In the genomic region with DNA sequence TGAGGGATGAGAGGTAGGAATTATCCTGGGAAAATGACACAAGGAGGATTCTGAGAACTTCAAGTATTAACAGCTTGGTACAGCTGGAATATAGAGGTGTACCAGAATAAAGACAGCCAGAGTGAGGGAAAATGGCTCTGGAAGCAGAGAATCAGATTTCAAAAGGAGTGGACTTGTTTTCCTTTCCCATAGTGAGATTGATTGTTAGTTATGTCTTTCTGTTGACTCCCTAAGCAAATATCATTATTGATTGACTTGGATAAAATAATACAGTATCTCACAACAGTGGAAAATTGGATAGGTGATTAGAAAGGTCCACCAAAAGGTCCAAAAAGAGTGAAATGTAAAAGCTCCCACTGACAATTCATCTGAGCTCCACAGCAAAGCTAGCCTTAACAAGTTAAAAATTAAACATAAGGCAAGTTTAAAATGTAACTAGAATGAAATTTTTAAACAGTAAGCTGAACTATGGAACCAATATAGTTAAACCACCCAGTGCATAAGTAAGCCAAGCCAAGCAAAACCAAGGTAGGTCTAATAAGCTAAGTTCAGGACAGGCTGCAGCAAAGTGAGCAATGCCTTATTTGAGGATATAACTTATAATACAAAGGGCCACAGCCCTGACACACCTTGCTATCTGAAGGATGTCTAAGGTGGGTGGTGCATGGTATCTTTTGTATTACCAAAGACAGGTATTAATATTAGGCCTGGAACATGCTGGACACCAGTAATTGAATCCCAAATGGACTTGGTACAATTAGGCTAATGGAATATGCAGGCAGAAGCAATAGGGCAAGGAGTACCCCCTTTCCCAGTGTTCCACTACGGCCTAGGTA, we compare ENCODE assay signal across 1 cellular context.
A peak's percentile ranks its signal among the peaks of the same experiment; 100 is the strongest.
TF ChIP-seq lines count a peak whose summit lies in the region.

No MANE protein-coding gene starts in this region.

TF ChIP-seq in liver, 16 proteins besides CTCF, POLR2A, EP300 and RAD21 (continued from another document):
- TF ChIP-seq MAX (IDR thresholded peaks at IDR 0.05) (peak; percentile 24), HNF4A (conservative IDR thresholded peaks at IDR 0.05) (peak; percentile 73 to 84), SP1 (IDR thresholded peaks at IDR 0.05) (peak; percentile 69), FOXA1 (IDR thresholded peaks at IDR 0.05) (no peak), FOXA2 (IDR thresholded peaks at IDR 0.05) (no peak), JUND (IDR thresholded peaks at IDR 0.05) (peak; percentile 22 to 38), TAF1 (conservative IDR thresholded peaks at IDR 0.05) (peak; percentile 67)
- TF ChIP-seq, protein P1, sequence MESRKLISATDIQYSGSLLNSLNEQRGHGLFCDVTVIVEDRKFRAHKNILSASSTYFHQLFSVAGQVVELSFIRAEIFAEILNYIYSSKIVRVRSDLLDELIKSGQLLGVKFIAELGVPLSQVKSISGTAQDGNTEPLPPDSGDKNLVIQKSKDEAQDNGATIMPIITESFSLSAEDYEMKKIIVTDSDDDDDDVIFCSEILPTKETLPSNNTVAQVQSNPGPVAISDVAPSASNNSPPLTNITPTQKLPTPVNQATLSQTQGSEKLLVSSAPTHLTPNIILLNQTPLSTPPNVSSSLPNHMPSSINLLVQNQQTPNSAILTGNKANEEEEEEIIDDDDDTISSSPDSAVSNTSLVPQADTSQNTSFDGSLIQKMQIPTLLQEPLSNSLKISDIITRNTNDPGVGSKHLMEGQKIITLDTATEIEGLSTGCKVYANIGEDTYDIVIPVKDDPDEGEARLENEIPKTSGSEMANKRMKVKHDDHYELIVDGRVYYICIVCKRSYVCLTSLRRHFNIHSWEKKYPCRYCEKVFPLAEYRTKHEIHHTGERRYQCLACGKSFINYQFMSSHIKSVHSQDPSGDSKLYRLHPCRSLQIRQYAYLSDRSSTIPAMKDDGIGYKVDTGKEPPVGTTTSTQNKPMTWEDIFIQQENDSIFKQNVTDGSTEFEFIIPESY (IDR thresholded peaks at IDR 0.05) = no peak
- TF ChIP-seq, protein P2, sequence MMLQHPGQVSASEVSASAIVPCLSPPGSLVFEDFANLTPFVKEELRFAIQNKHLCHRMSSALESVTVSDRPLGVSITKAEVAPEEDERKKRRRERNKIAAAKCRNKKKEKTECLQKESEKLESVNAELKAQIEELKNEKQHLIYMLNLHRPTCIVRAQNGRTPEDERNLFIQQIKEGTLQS (IDR thresholded peaks at IDR 0.05) = no peak
- TF ChIP-seq, protein P3, sequence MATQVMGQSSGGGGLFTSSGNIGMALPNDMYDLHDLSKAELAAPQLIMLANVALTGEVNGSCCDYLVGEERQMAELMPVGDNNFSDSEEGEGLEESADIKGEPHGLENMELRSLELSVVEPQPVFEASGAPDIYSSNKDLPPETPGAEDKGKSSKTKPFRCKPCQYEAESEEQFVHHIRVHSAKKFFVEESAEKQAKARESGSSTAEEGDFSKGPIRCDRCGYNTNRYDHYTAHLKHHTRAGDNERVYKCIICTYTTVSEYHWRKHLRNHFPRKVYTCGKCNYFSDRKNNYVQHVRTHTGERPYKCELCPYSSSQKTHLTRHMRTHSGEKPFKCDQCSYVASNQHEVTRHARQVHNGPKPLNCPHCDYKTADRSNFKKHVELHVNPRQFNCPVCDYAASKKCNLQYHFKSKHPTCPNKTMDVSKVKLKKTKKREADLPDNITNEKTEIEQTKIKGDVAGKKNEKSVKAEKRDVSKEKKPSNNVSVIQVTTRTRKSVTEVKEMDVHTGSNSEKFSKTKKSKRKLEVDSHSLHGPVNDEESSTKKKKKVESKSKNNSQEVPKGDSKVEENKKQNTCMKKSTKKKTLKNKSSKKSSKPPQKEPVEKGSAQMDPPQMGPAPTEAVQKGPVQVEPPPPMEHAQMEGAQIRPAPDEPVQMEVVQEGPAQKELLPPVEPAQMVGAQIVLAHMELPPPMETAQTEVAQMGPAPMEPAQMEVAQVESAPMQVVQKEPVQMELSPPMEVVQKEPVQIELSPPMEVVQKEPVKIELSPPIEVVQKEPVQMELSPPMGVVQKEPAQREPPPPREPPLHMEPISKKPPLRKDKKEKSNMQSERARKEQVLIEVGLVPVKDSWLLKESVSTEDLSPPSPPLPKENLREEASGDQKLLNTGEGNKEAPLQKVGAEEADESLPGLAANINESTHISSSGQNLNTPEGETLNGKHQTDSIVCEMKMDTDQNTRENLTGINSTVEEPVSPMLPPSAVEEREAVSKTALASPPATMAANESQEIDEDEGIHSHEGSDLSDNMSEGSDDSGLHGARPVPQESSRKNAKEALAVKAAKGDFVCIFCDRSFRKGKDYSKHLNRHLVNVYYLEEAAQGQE (IDR thresholded peaks at IDR 0.05) = peak; percentile 33
